ENCODE assay signal across 12 cellular contexts in genomic region chr2:98804736-98805135, GRCh38.
"Had no signal": no experiment of that assay in that cellular context is flagged by ENCODE, and none has a peak within 500 bp of the region (broad histone marks: within the 10 kb centered on the region; RNA-seq: fewer than 3 reads in every experiment).

No MANE protein-coding gene starts in this region.

- DNase-seq: activated CD4-positive, alpha-beta T cell treated with anti-CD3 and anti-CD28 coated beads, Interleukin-2, amount 50 U/mL, for 1 hour; activated naive CD4-positive, alpha-beta T cell treated with anti-CD3 and anti-CD28 coated beads for 36 hours; activated naive CD8-positive, alpha-beta T cell treated with anti-CD3 and anti-CD28 coated beads, Interleukin-2, amount 50 U/mL, for 24 hours; activated T-cell treated with anti-CD3 and anti-CD28 coated beads, Interleukin-2, amount 50 U/mL, for 1 hour; kidney; mesendoderm; stimulated activated CD4-positive, alpha-beta T cell treated with anti-CD3 and anti-CD28 coated beads, Interleukin-2, amount 100 ng/mL, for 24 hours; stomach; testis had no signal

- H3K36me3 ChIP-seq: stomach had no signal

- ATAC-seq: activated CD4-positive, CD25-positive, alpha-beta regulatory T cell treated with anti-CD3 and anti-CD28 coated beads, Interleukin-2, amount 50 U/mL, for 24 hours; activated naive CD8-positive, alpha-beta T cell treated with anti-CD3 and anti-CD28 coated beads, Interleukin-2, amount 50 U/mL, for 24 hours; natural killer cell treated with Interleukin-12 subunit alpha and Interleukin-12 subunit beta and Interleukin-15 and Interleukin-18, amount 100 ng/mL, for 72 hours had no signal

- H3K27ac ChIP-seq: testis had no signal

- H3K4me3 ChIP-seq: left lung, stomach, testis had no signal

- H3K4me1 ChIP-seq: testis had no signal

- H3K27me3 ChIP-seq: left lung, stomach, testis had no signal

- H3K9me3 ChIP-seq: left lung, stomach, testis had no signal
